In the genomic region with DNA sequence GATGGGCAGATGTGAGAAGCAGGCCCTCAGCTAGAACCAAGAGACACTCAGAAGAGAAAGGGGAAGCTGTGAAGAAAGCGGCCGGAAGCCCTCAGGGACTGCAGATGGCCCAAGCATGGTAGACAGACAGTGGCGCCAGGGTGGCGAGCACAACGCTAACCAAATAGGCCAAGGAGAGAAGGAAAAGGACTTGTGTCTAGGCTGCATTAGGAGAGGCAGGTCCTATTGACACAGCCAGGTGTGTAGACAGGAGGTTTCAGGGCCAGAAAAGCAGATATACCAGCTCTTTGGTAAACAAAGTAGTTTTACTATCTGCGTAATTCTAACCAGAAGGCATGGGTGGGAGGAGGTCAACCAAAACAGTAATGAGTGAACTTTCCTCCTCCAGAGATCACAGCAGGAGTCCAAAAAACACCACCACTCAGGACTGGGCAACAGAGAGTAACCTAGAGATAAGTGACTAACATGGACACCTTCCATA, we compare ENCODE assay signal across 1 cellular context.
TF ChIP-seq lines count a peak whose summit lies in the region.

No MANE protein-coding gene starts in this region.

TF ChIP-seq in K562, 482 proteins besides CTCF, POLR2A, EP300 and RAD21 (continued from another document and continues in another):
- TF ChIP-seq SMARCB1 (IDR thresholded peaks at IDR 0.05; ENCODE audit: insufficient read length, low read depth) (no peak), MBD2 (IDR thresholded peaks at IDR 0.05; ENCODE audit: borderline replicate concordance, low read depth) (no peak), TSC22D4 (tag; IDR thresholded peaks at IDR 0.05) (no peak), GATA2 (CRISPR knock-in tag; IDR thresholded peaks at IDR 0.05) (no peak), GTF2A2 (tag; IDR thresholded peaks at IDR 0.05) (no peak), NKRF (IDR thresholded peaks at IDR 0.05; ENCODE audit: borderline replicate concordance) (no peak), TEAD2 (tag; IDR thresholded peaks at IDR 0.05) (no peak), LARP7 (IDR thresholded peaks at IDR 0.05) (no peak), ZKSCAN1 (IDR thresholded peaks at IDR 0.05; ENCODE audit: low read depth, low read length) (no peak), DMBX1 (CRISPR knock-in tag; IDR thresholded peaks at IDR 0.05; ENCODE audit: borderline replicate concordance) (peak; percentile 70; the same call in 1 of the 2 replicates), ZNF395 (CRISPR knock-in tag; IDR thresholded peaks at IDR 0.05) (peak; percentile 50; the same call in 1 of the 2 replicates), POLR3G (IDR thresholded peaks at IDR 0.05; ENCODE audit: extremely low read depth, insufficient read length, insufficient replicate concordance) (no peak), PTTG1 (tag; IDR thresholded peaks at IDR 0.05; ENCODE audit: low read depth) (no peak), HIVEP1 (CRISPR knock-in tag; IDR thresholded peaks at IDR 0.05) (no peak), RBM14 (IDR thresholded peaks at IDR 0.05; ENCODE audit: borderline replicate concordance, insufficient read depth, low read depth, low read length) (no peak), XRCC4 (IDR thresholded peaks at IDR 0.05; ENCODE audit: extremely low read depth, insufficient read depth, insufficient read length) (no peak), TCF7L2 (IDR thresholded peaks at IDR 0.05; ENCODE audit: low read depth, low read length) (no peak), RBM22 (IDR thresholded peaks at IDR 0.05; ENCODE audit: low read depth, low read length, poor library complexity, severe bottlenecking) (no peak), FOXJ2 (tag; IDR thresholded peaks at IDR 0.05) (no peak), ZNF449 (CRISPR knock-in tag; IDR thresholded peaks at IDR 0.05) (peak; percentile 67), PURB (CRISPR knock-in tag; IDR thresholded peaks at IDR 0.05; ENCODE audit: low read depth) (no peak), SAFB (IDR thresholded peaks at IDR 0.05; ENCODE audit: borderline replicate concordance, low read depth, low read length) (no peak), KDM5B (IDR thresholded peaks at IDR 0.05; ENCODE audit: insufficient replicate concordance, low read depth, low read length) (no peak), MTF1 (CRISPR knock-in tag; IDR thresholded peaks at IDR 0.05; ENCODE audit: borderline replicate concordance) (no peak), AFF4 (CRISPR knock-in tag; IDR thresholded peaks at IDR 0.05) (no peak), E2F3 (CRISPR knock-in tag; IDR thresholded peaks at IDR 0.05) (peak; percentile 40; the same call in 1 of the 2 replicates), ZNF407 (IDR thresholded peaks at IDR 0.05; ENCODE audit: low read depth) (no peak), BHLHE40 (IDR thresholded peaks at IDR 0.05; ENCODE audit: low read length) (no peak), KLF16 (IDR thresholded peaks at IDR 0.05) (no peak), STAG1 (CRISPR knock-in tag; IDR thresholded peaks at IDR 0.05; ENCODE audit: borderline replicate concordance) (no peak), MAZ (CRISPR knock-in tag; conservative IDR thresholded peaks at IDR 0.05 in 1 of 2, IDR thresholded peaks at IDR 0.05 in 1 of 2) (0 out of 4 replicates have a peak, but pooled peaks of 1 of the 2 experiments have one; percentile 28), ZNF511 (CRISPR knock-in tag; IDR thresholded peaks at IDR 0.05) (no peak), MAFK (IDR thresholded peaks at IDR 0.05; ENCODE audit: low read length) (no peak), ZNF57 (CRISPR knock-in tag; IDR thresholded peaks at IDR 0.05) (no peak), NR4A1 (CRISPR knock-in tag; IDR thresholded peaks at IDR 0.05) (no peak), NR4A1 (tag; IDR thresholded peaks at IDR 0.05) (no peak), ZBED1 (IDR thresholded peaks at IDR 0.05) (no peak), ZNF589 (CRISPR knock-in tag; IDR thresholded peaks at IDR 0.05; ENCODE audit: low read depth) (no peak), MYNN (IDR thresholded peaks at IDR 0.05) (no peak), MYNN (CRISPR knock-in tag; IDR thresholded peaks at IDR 0.05) (no peak), ZNF239 (CRISPR knock-in tag; IDR thresholded peaks at IDR 0.05) (no peak), NCOA6 (IDR thresholded peaks at IDR 0.05) (no peak), HDAC3 (IDR thresholded peaks at IDR 0.05; ENCODE audit: borderline replicate concordance, partially characterized antibody) (no peak)
- TF ChIP-seq, protein P1, sequence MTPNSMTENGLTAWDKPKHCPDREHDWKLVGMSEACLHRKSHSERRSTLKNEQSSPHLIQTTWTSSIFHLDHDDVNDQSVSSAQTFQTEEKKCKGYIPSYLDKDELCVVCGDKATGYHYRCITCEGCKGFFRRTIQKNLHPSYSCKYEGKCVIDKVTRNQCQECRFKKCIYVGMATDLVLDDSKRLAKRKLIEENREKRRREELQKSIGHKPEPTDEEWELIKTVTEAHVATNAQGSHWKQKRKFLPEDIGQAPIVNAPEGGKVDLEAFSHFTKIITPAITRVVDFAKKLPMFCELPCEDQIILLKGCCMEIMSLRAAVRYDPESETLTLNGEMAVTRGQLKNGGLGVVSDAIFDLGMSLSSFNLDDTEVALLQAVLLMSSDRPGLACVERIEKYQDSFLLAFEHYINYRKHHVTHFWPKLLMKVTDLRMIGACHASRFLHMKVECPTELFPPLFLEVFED (CRISPR knock-in tag; conservative IDR thresholded peaks at IDR 0.05) = no peak
- TF ChIP-seq, protein P2, sequence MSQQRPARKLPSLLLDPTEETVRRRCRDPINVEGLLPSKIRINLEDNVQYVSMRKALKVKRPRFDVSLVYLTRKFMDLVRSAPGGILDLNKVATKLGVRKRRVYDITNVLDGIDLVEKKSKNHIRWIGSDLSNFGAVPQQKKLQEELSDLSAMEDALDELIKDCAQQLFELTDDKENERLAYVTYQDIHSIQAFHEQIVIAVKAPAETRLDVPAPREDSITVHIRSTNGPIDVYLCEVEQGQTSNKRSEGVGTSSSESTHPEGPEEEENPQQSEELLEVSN (IDR thresholded peaks at IDR 0.05; ENCODE audit: borderline replicate concordance in 1 of 2, extremely low read depth in 1 of 2, insufficient read depth in 1 of 2, insufficient read length in 1 of 2, low read depth in 1 of 2, low read length in 1 of 2, poor library complexity in 1 of 2, severe bottlenecking in 1 of 2) = no peak
